ENCODE assay signal across 19 cellular contexts in the genomic region with DNA sequence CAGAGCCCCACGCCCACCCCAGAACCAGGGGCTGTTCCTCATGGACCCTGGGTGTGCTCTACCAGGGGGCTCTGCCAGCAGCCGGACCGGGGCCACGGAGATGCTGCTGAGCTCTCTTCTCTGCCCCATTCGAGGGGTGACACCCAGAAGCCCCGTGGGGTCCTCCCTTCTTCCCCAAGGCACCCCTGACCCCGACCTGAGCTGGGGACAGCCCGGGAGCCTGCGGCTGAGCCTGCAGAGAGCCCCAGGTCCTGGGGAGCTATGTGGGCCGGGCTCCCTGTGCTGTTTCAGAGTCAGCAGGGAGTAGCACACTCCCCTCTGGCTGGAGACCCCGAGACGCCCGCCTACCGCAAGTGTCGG. TPM values are rescaled to one million over a fixed set of nuclear protein-coding genes. Genes with fewer than 3 reads are reported as not detected.
DNase-seq lines count a peak whose midpoint lies in the region; ATAC-seq, FAIRE-seq and TF ChIP-seq lines count a peak whose summit lies in the region.
"Had no signal": no experiment of that assay in that cellular context is flagged by ENCODE, and none has a peak within 500 bp of the region (broad histone marks: within the 10 kb centered on the region; RNA-seq: fewer than 3 reads in every experiment).

No MANE protein-coding gene starts in this region.

- no peak for TF ChIP-seq EP300 in H1 (IDR thresholded peaks at IDR 0.05; ENCODE audit: borderline replicate concordance in 1 of 2, low read depth in 2 of 2, low read length in 2 of 2)

- no peak for TF ChIP-seq RAD21 in H1 (IDR thresholded peaks at IDR 0.05 in 1 of 2, conservative IDR thresholded peaks at IDR 0.05 in 1 of 2; ENCODE audit: low read depth in 2 of 2, low read length in 2 of 2)

- TF ChIP-seq CTCF in H1 (IDR thresholded peaks at IDR 0.05; ENCODE audit: control extremely low read depth in 1 of 3, insufficient read depth in 1 of 3, low read depth in 1 of 3, low read length in 3 of 3) (no peak), mesothelial cell of epicardium (IDR thresholded peaks at IDR 0.05; ENCODE audit: unreplicated experiment) (no peak)

- POLR2A ChIA-PET in H1 (lab: Charles Lee; ENCODE audit: partially characterized antibody) = interaction anchor here (0.7 to 2.3 kb wide), 5 partner anchors 8 to 133 kb away, joined by 3 to 7 read pairs (median 3); a partner anchor contains a TSS
- POLR2A ChIA-PET in naive thymus-derived CD4-positive, alpha-beta T cell (lab: Charles Lee) = no interaction called here

- CTCF ChIA-PET in H1 (lab: Charles Lee; ENCODE audit: partially characterized antibody) = interaction anchor here (0.6 to 2.3 kb wide), 6 partner anchors 9 to 65 kb away, joined by 3 to 9 read pairs (median 4); no protein-coding TSS in a partner anchor
- CTCF ChIA-PET in naive thymus-derived CD4-positive, alpha-beta T cell (lab: Charles Lee) = no interaction called here

- no peak overlapping the region for H2AK5ac ChIP-seq in H1 (ENCODE audit: low read depth, low read length)

- H3K27ac Mint-ChIP-seq in mesothelial cell of epicardium = no peak overlapping the region
- H3K27ac Mint-ChIP-seq in naive thymus-derived CD4-positive, alpha-beta T cell = no peak overlapping the region
- H3K27ac Mint-ChIP-seq: CD14-positive monocyte; CD4-positive, alpha-beta memory T cell; H9 had no signal

- peak overlapping the region; percentile 49; the same call in 1 of the 2 replicates for H3K4me3 ChIP-seq in HUES6 (ENCODE audit: low read depth, low read length)
- H3K4me3 ChIP-seq in H1 (ENCODE audit: extremely low read depth in 1 of 4, insufficient read depth in 2 of 4, low read depth in 3 of 4, low read length in 4 of 4) = peak overlapping the region in 1 of 4 experiments; percentile 55; a peak in 1 of 8 replicates
- H3K4me3 ChIP-seq in naive thymus-derived CD4-positive, alpha-beta T cell (ENCODE audit: low read length) = no peak overlapping the region
- H3K4me3 ChIP-seq: K562 had no signal

- H3K27me3 Mint-ChIP-seq in mesothelial cell of epicardium (ENCODE audit: low read depth) = peaks cover 46% of the 10 kb centered on the region
- peaks cover 6 to 20% (median 9%) of the 10 kb centered on the region in 5 donors for H3K27me3 Mint-ChIP-seq in naive thymus-derived CD4-positive, alpha-beta T cell

- no peak overlapping the region for H3K23ac ChIP-seq in H1 (ENCODE audit: insufficient read length)

- H3K27me3 ChIP-seq in HUES6 (ENCODE audit: control insufficient read depth, insufficient read depth, low read length) (peaks cover 52% of the 10 kb centered on the region), H1 (replicated peaks in 1 of 4; ENCODE audit: control insufficient read depth in 3 of 4, extremely low read depth in 1 of 4, insufficient read depth in 3 of 4, low read length in 3 of 4) (peaks cover 22 to 40% (median 32%) of the 10 kb centered on the region in 4 experiments; a peak in 6 of 7 replicates)
- no peaks in the 10 kb centered on the region for H3K27me3 ChIP-seq in naive thymus-derived CD4-positive, alpha-beta T cell (ENCODE audit: control insufficient read depth in 2 of 2, insufficient read depth in 2 of 2, low read length in 2 of 2)

- H3K27ac ChIP-seq in HUES6 (ENCODE audit: low read depth, low read length) (no peak overlapping the region), H1 (ENCODE audit: low read depth, low read length) (no peak overlapping the region)
- H3K27ac ChIP-seq in naive thymus-derived CD4-positive, alpha-beta T cell (ENCODE audit: low read depth, low read length) = no peak overlapping the region

- H3K14ac ChIP-seq in H1 (ENCODE audit: insufficient read length) = no peak overlapping the region

- H3K4me2 ChIP-seq in H1 (ENCODE audit: insufficient read depth in 1 of 2, low read depth in 2 of 2, low read length in 2 of 2) = 0 out of 4 replicates have a peak overlapping the region, but pooled peaks of 1 of the 2 experiments have one; percentile 18

- DNase-seq in H1 (ENCODE audit: low read depth in 1 of 2, low spot score in 2 of 2) = no peak
- DNase-seq in mesothelial cell of epicardium (ENCODE audit: low spot score in 2 of 2, unreplicated experiment in 2 of 2) = no peak
- DNase-seq in anterior cingulate cortex (lab: John Stamatoyannopoulos, UW) = no peak
- no peak for DNase-seq in naive thymus-derived CD4-positive, alpha-beta T cell
- DNase-seq: BE2C; Calu3; CD4-positive, alpha-beta memory T cell; DMS79 treated with DMSO at 0.1 percent for 48 hours; GF-D8; GOT3; H9; IMR-90 had no signal

- H3K18ac ChIP-seq in H1 (ENCODE audit: extremely low read depth, low read length) = no peak overlapping the region

- H3K36me3 Mint-ChIP-seq in mesothelial cell of epicardium = peaks cover 2% of the 10 kb centered on the region
- H3K36me3 Mint-ChIP-seq in naive thymus-derived CD4-positive, alpha-beta T cell = no peaks in the 10 kb centered on the region

- H2AFZ ChIP-seq in H1 (ENCODE audit: low read length) = no peak overlapping the region

- peaks cover 0 to 3% of the 10 kb centered on the region in 2 experiments for H4K20me1 ChIP-seq in H1 (replicated peaks in 1 of 2; ENCODE audit: control insufficient read depth in 1 of 2, insufficient read depth in 2 of 2, low read length in 2 of 2)

- no peak overlapping the region for H3K56ac ChIP-seq in H1 (replicated peaks; ENCODE audit: insufficient read length, low read depth, low read length)

- H3K4ac ChIP-seq in H1 (replicated peaks; ENCODE audit: insufficient read length, low read depth, low read length) = no peak overlapping the region

- no peak for FAIRE-seq in H1 (lab: Jason Lieb, UNC)
- FAIRE-seq: A204.1, K562 had no signal

- H3K36me3 ChIP-seq in HUES6 (ENCODE audit: control insufficient read depth, insufficient read depth, low read length) = no peaks in the 10 kb centered on the region; the same call in 1 of the 2 replicates
- H3K36me3 ChIP-seq in H1 (ENCODE audit: control insufficient read depth in 2 of 4, insufficient read depth in 4 of 4, low read length in 3 of 4) = no peaks in the 10 kb centered on the region; a peak in 1 of 8 replicates
- H3K36me3 ChIP-seq in naive thymus-derived CD4-positive, alpha-beta T cell (ENCODE audit: control insufficient read depth in 2 of 3, insufficient read depth in 3 of 3, low read length in 3 of 3) = peaks cover 0 to 2% (median 0%) of the 10 kb centered on the region in 3 experiments

- H2BK5ac ChIP-seq in H1 (ENCODE audit: low read depth, low read length) = no peak overlapping the region

- no peak overlapping the region for H4K91ac ChIP-seq in H1 (replicated peaks; ENCODE audit: insufficient read length, low read length)

- TF ChIP-seq POLR2A in H1 (IDR thresholded peaks at IDR 0.05; ENCODE audit: control extremely low read depth in 1 of 2, low read depth in 2 of 2, low read length in 2 of 2) = no peak

- intact Hi-C loops in naive thymus-derived CD4-positive, alpha-beta T cell (cut with micrococcal nuclease) = no loop called here

- H2BK15ac ChIP-seq in H1 (ENCODE audit: low read length) = no peak overlapping the region

- H4K5ac ChIP-seq in H1 (ENCODE audit: insufficient read length, low read depth, low read length) = no peak overlapping the region

- 0 out of 2 replicates have a peak overlapping the region, but pooled peaks have one; percentile 2 for H4K8ac ChIP-seq in H1 (ENCODE audit: extremely low read depth, insufficient read depth, low read length)

- H3K79me1 ChIP-seq in H1 (ENCODE audit: low read depth, low read length) = no peaks in the 10 kb centered on the region; the same call in 1 of the 2 replicates

- no peaks in the 10 kb centered on the region for H3K79me2 ChIP-seq in H1 (ENCODE audit: control insufficient read depth in 1 of 2, insufficient read depth in 2 of 2, low read length in 2 of 2)

- H3K23me2 ChIP-seq in H1 (ENCODE audit: low read depth, low read length) = peaks cover 9% of the 10 kb centered on the region

- no peaks in the 10 kb centered on the region for H3K9me3 Mint-ChIP-seq in mesothelial cell of epicardium
- H3K9me3 Mint-ChIP-seq in naive thymus-derived CD4-positive, alpha-beta T cell = peaks cover 0 to 3% (median 0%) of the 10 kb centered on the region in 11 donors
- H3K9me3 Mint-ChIP-seq: CD4-positive, alpha-beta memory T cell; H9 had no signal

- H3K4me3 Mint-ChIP-seq in mesothelial cell of epicardium = peak overlapping the region; percentile 60
- peak overlapping the region in 1 of 10 donors; percentile 72 for H3K4me3 Mint-ChIP-seq in naive thymus-derived CD4-positive, alpha-beta T cell
- H3K4me3 Mint-ChIP-seq: CD4-positive, alpha-beta memory T cell had no signal

- 82% methylated on average over 15 of the region's 15 CpGs; no CpG with 5 or more reads in 1 of the 2 experiments for WGBS in H1 (ENCODE audit: extremely low coverage in 1 of 2, insufficient coverage in 1 of 2, insufficient read length in 1 of 2, insufficient replicate concordance in 2 of 2, low coverage in 1 of 2, low lambda C conversion rate in 2 of 2, missing lambda C conversion rate in 1 of 2), 2 experiments

- H3K4me1 Mint-ChIP-seq in mesothelial cell of epicardium = peaks cover 2% of the 10 kb centered on the region
- peaks cover 0 to 7% (median 3%) of the 10 kb centered on the region in 7 donors for H3K4me1 Mint-ChIP-seq in naive thymus-derived CD4-positive, alpha-beta T cell
- H3K4me1 Mint-ChIP-seq: CD14-positive monocyte, H9 had no signal

- H3K9ac ChIP-seq in HUES6 (ENCODE audit: low read length) (no peak overlapping the region), H1 (replicated peaks in 1 of 4; ENCODE audit: extremely low read depth in 1 of 4, low read depth in 3 of 4, low read length in 3 of 4) (no peak overlapping the region)

- H3K9me3 ChIP-seq in HUES6 (ENCODE audit: control insufficient read depth, insufficient read depth, low read depth, low read length) (no peaks in the 10 kb centered on the region), H1 (ENCODE audit: insufficient read depth in 2 of 2, low read depth in 1 of 2, low read length in 1 of 2) (no peaks in the 10 kb centered on the region)
- no peaks in the 10 kb centered on the region for H3K9me3 ChIP-seq in naive thymus-derived CD4-positive, alpha-beta T cell (ENCODE audit: control insufficient read depth in 2 of 3, low read length in 3 of 3)
- H3K9me3 ChIP-seq: BE2C had no signal

- H2BK20ac ChIP-seq in H1 (ENCODE audit: low read length) = no peak overlapping the region

- H3K4me1 ChIP-seq in HUES6 (ENCODE audit: control insufficient read depth, insufficient read depth, low read length) (peaks cover 5% of the 10 kb centered on the region; the same call in 1 of the 2 replicates), H1 (replicated peaks in 1 of 4; ENCODE audit: control insufficient read depth in 3 of 4, insufficient read depth in 4 of 4, low read length in 3 of 4) (peaks cover 0 to 10% (median 2%) of the 10 kb centered on the region in 4 experiments; a peak in 4 of 7 replicates)
- H3K4me1 ChIP-seq in naive thymus-derived CD4-positive, alpha-beta T cell (ENCODE audit: control insufficient read depth in 2 of 2, insufficient read depth in 2 of 2, low read length in 2 of 2) = no peaks in the 10 kb centered on the region

- no peak overlapping the region for H2BK12ac ChIP-seq in H1 (ENCODE audit: low read depth, low read length)

- no peak for ATAC-seq in HG03469 (IDR thresholded peaks at IDR 0.05; ENCODE audit: unreplicated experiment)
- no peak for ATAC-seq in naive thymus-derived CD4-positive, alpha-beta T cell
- no peak for ATAC-seq in HG03342 (IDR thresholded peaks at IDR 0.05; ENCODE audit: unreplicated experiment)

- H2BK120ac ChIP-seq in H1 (replicated peaks; ENCODE audit: low read depth, low read length) = no peak overlapping the region

RNA-seq across cellular contexts. Expression of a gene that starts 1.2 kb away (rescaled TPM):
- 0.50 and 0.61 TPM in 2 replicates for total RNA-seq in H1 (2021; fragmentation: NEBNext Ultra II Directional; extraction: Animal tissue kit (Norgen Biotek cat#: 25700))
- 0.38 and 0.52 TPM in 2 replicates for polyA plus RNA-seq in H1 (2011; rRNA removed)
- polyA plus RNA-seq in H1 (2011; cell fraction: cytosol; rRNA removed) = 0.44 TPM
- 1.3 TPM for polyA plus RNA-seq in H1 (2011; cell fraction: nucleus; rRNA removed)
- 0.21 to 0.55 TPM (median 0.41 TPM) in 4 replicates for polyA plus RNA-seq in H1 (2012, experiment 1 of 2)
- 0.25 TPM for polyA plus RNA-seq in H1 (2012, experiment 2 of 2)
- 0.45 TPM for polyA plus RNA-seq in H1 (2013, experiment 1 of 2)
- polyA plus RNA-seq in H1 (2013, experiment 2 of 2) = 0.53 TPM
- polyA minus RNA-seq in H1 (2011; rRNA and poly(A)+ RNA removed) = 0.10 TPM in 1 of 2 replicates, not detected in the other
- polyA minus RNA-seq in H1 (2011; cell fraction: cytosol; rRNA and poly(A)+ RNA removed) = 0.51 TPM
- polyA minus RNA-seq in H1 (2011; cell fraction: nucleus; rRNA and poly(A)+ RNA removed) = 0.30 TPM
- 0.25 TPM in 1 of 3 replicates, not detected in the others for total RNA-seq in mesothelial cell of epicardium
- total RNA-seq in naive thymus-derived CD4-positive, alpha-beta T cell = not detected
- polyA plus RNA-seq in naive thymus-derived CD4-positive, alpha-beta T cell = not detected
- total RNA-seq: Calu3; CD4-positive, alpha-beta memory T cell; HT-29; IMR-90 had no signal
- polyA plus RNA-seq: CD14-positive monocyte; CD4-positive, alpha-beta memory T cell; IMR-90 had no signal

RNA-seq across cellular contexts. Expression of a gene that starts 7.8 kb away (rescaled TPM):
- 0.75 and 0.76 TPM in 2 replicates for total RNA-seq in H1 (2021; fragmentation: NEBNext Ultra II Directional; extraction: Animal tissue kit (Norgen Biotek cat#: 25700))
- 0.60 and 0.72 TPM in 2 replicates for polyA plus RNA-seq in H1 (2011; rRNA removed)
- polyA plus RNA-seq in H1 (2011; cell fraction: cytosol; rRNA removed) = 0.78 TPM
- polyA plus RNA-seq in H1 (2011; cell fraction: nucleus; rRNA removed) = 1.7 TPM
- 0.56 to 0.72 TPM (median 0.63 TPM) in 4 replicates for polyA plus RNA-seq in H1 (2012, experiment 1 of 2)
- 0.76 TPM for polyA plus RNA-seq in H1 (2012, experiment 2 of 2)
- polyA plus RNA-seq in H1 (2013, experiment 1 of 2) = 0.26 TPM
- polyA plus RNA-seq in H1 (2013, experiment 2 of 2) = 0.33 TPM
- 0.09 and 0.20 TPM in 2 replicates for polyA minus RNA-seq in H1 (2011; rRNA and poly(A)+ RNA removed)
- polyA minus RNA-seq in H1 (2011; cell fraction: cytosol; rRNA and poly(A)+ RNA removed) = not detected
- 1.5 TPM for polyA minus RNA-seq in H1 (2011; cell fraction: nucleus; rRNA and poly(A)+ RNA removed)
- 2.3 to 3.0 TPM (median 2.7 TPM) in 3 replicates for total RNA-seq in mesothelial cell of epicardium
- 1 to 10 TPM; 1.6 to 5.8 (median 3.2) TPM for total RNA-seq in naive thymus-derived CD4-positive, alpha-beta T cell
- 1 to 10 TPM; 4.6 to 5.1 TPM for polyA plus RNA-seq in naive thymus-derived CD4-positive, alpha-beta T cell
- total RNA-seq: Calu3 had no signal

RNA-seq across cellular contexts. Expression of a gene that starts 10.8 kb away (rescaled TPM):
- total RNA-seq in H1 (2021; fragmentation: NEBNext Ultra II Directional; extraction: Animal tissue kit (Norgen Biotek cat#: 25700)) = 34.2 and 36.0 TPM in 2 replicates
- 49.2 and 80.4 TPM in 2 replicates for polyA plus RNA-seq in H1 (2011; rRNA removed)
- polyA plus RNA-seq in H1 (2011; cell fraction: cytosol; rRNA removed) = 56.8 TPM
- polyA plus RNA-seq in H1 (2011; cell fraction: nucleus; rRNA removed) = 283 TPM
- 20.8 to 38.5 TPM (median 33.9 TPM) in 4 replicates for polyA plus RNA-seq in H1 (2012, experiment 1 of 2)
- 26.0 TPM for polyA plus RNA-seq in H1 (2012, experiment 2 of 2)
- polyA plus RNA-seq in H1 (2013, experiment 1 of 2) = 24.1 TPM
- 22.7 TPM for polyA plus RNA-seq in H1 (2013, experiment 2 of 2)
- polyA minus RNA-seq in H1 (2011; rRNA and poly(A)+ RNA removed) = 30.5 and 36.4 TPM in 2 replicates
- 24.4 TPM for polyA minus RNA-seq in H1 (2011; cell fraction: cytosol; rRNA and poly(A)+ RNA removed)
- 73.6 TPM for polyA minus RNA-seq in H1 (2011; cell fraction: nucleus; rRNA and poly(A)+ RNA removed)
- total RNA-seq in mesothelial cell of epicardium = 78.5 to 86.7 TPM (median 84.8 TPM) in 3 replicates
- total RNA-seq in naive thymus-derived CD4-positive, alpha-beta T cell = 10 to 100 TPM; 27.1 to 63.0 (median 45.1) TPM
- polyA plus RNA-seq in naive thymus-derived CD4-positive, alpha-beta T cell = 10 to 100 TPM; 12.3 to 16.2 TPM

RNA-seq across cellular contexts. Expression of a gene that starts 30.9 kb away (rescaled TPM):
- 15.6 and 17.8 TPM in 2 replicates for total RNA-seq in H1 (2021; fragmentation: NEBNext Ultra II Directional; extraction: Animal tissue kit (Norgen Biotek cat#: 25700))
- 13.9 and 18.6 TPM in 2 replicates for polyA plus RNA-seq in H1 (2011; rRNA removed)
- polyA plus RNA-seq in H1 (2011; cell fraction: cytosol; rRNA removed) = 14.4 TPM
- polyA plus RNA-seq in H1 (2011; cell fraction: nucleus; rRNA removed) = 23.9 TPM
- polyA plus RNA-seq in H1 (2012, experiment 1 of 2) = 11.4 to 19.2 TPM (median 15.6 TPM) in 4 replicates
- polyA plus RNA-seq in H1 (2012, experiment 2 of 2) = 13.6 TPM
- polyA plus RNA-seq in H1 (2013, experiment 1 of 2) = 11.3 TPM
- 11.7 TPM for polyA plus RNA-seq in H1 (2013, experiment 2 of 2)
- polyA minus RNA-seq in H1 (2011; rRNA and poly(A)+ RNA removed) = 5.9 and 6.8 TPM in 2 replicates
- 8.4 TPM for polyA minus RNA-seq in H1 (2011; cell fraction: cytosol; rRNA and poly(A)+ RNA removed)
- polyA minus RNA-seq in H1 (2011; cell fraction: nucleus; rRNA and poly(A)+ RNA removed) = 8.9 TPM
- 23.2 to 26.2 TPM (median 25.5 TPM) in 3 replicates for total RNA-seq in mesothelial cell of epicardium
- 10 to 100 TPM; 15.8 to 23.2 (median 17.8) TPM for total RNA-seq in naive thymus-derived CD4-positive, alpha-beta T cell
- 10 to 100 TPM in 1 of 2 donors, 1 to 10 TPM in 1; 7.9 to 17.5 TPM for polyA plus RNA-seq in naive thymus-derived CD4-positive, alpha-beta T cell

RNA-seq across cellular contexts. Expression of a gene that starts 31.5 kb away (rescaled TPM):
- total RNA-seq in H1 (2021; fragmentation: NEBNext Ultra II Directional; extraction: Animal tissue kit (Norgen Biotek cat#: 25700)) = 74.6 and 76.9 TPM in 2 replicates
- polyA plus RNA-seq in H1 (2011; rRNA removed) = 38.9 and 68.4 TPM in 2 replicates
- 40.1 TPM for polyA plus RNA-seq in H1 (2011; cell fraction: cytosol; rRNA removed)
- 97.9 TPM for polyA plus RNA-seq in H1 (2011; cell fraction: nucleus; rRNA removed)
- 28.0 to 47.8 TPM (median 43.1 TPM) in 4 replicates for polyA plus RNA-seq in H1 (2012, experiment 1 of 2)
- 29.7 TPM for polyA plus RNA-seq in H1 (2012, experiment 2 of 2)
- polyA plus RNA-seq in H1 (2013, experiment 1 of 2) = 37.4 TPM
- polyA plus RNA-seq in H1 (2013, experiment 2 of 2) = 36.4 TPM
- 13.1 and 15.2 TPM in 2 replicates for polyA minus RNA-seq in H1 (2011; rRNA and poly(A)+ RNA removed)
- polyA minus RNA-seq in H1 (2011; cell fraction: cytosol; rRNA and poly(A)+ RNA removed) = 74.6 TPM
- 33.7 TPM for polyA minus RNA-seq in H1 (2011; cell fraction: nucleus; rRNA and poly(A)+ RNA removed)
- total RNA-seq in mesothelial cell of epicardium = 48.2 to 49.1 TPM (median 48.7 TPM) in 3 replicates
- 10 to 100 TPM; 51.0 to 89.8 (median 55.6) TPM for total RNA-seq in naive thymus-derived CD4-positive, alpha-beta T cell
- 1 to 10 TPM; 3.2 to 7.5 TPM for polyA plus RNA-seq in naive thymus-derived CD4-positive, alpha-beta T cell
